In the genomic region with DNA sequence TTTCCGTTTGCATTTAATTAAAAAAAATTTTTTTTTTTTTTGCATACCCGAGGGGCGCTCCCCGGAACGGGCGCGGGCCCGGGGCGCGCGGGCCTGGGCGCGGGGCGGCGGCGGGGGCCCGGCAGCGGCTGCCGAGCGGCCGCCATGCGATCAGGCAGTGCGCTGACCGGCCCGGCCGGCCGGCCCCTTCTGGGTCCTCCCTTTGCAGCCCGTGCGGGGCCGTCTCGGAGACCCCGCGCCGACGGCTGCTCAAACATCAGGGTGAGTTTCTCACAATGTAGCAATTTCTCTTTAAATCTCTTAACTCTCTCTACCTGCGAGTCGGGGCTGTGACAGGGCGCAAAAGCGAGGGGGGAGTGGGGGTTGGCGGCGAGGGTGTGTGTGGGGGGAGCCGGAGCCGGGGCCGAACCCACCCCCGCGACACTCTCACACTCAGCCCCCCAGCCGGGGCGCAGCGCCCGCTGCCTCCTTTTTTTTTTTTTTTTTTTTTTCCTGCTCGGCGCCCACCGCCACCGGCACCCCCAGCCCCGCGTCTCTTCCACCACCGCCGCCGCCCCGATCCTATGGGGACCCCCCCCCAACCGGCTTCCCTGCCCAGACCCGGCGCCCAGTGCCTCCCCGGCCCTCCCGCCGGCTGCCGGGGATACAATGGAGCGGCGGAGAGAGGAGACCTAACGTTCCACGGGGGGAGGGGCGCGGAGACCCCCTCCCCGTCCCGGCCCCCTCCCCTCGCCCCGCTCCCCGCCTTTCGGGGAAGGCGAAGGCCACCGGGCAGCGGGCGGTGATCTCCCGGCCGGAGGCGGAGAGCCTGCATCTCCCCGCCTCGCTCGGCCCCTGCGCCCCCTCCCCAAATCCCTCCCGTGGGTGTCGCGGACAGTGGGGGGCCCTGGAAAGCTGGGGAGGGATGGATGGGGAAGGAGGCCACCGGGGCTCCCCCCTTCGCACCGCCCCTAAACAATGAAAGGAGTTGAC, we compare ENCODE assay signal across 8 cellular contexts. TPM values are rescaled to one million over a fixed set of nuclear protein-coding genes. Genes with fewer than 3 reads are reported as not detected.
A peak's percentile ranks its signal among the peaks of the same experiment; 100 is the strongest.
DNase-seq lines count a peak whose midpoint lies in the region; ATAC-seq, FAIRE-seq and TF ChIP-seq lines count a peak whose summit lies in the region.

A gene (plus strand): TSS at position 227 of the 972 bp plus-strand sequence. CDS start 64,441 bp downstream, outside the sequence.

- H3K9me3 ChIP-seq in MG63 = no peaks in the 10 kb centered on the region

- peak; percentile 84 for DNase-seq in G401 (ENCODE audit: low spot score)
- peak; percentile 63 for DNase-seq in H54 (ENCODE audit: insufficient read length, low spot score)
- peak; percentile 83 for DNase-seq in MG63
- DNase-seq in activated naive CD4-positive, alpha-beta T cell treated with anti-CD3 and anti-CD28 coated beads, Interleukin-2, amount 50 U/mL, for 72 hours (ENCODE audit: low spot score in 2 of 2) = peak; percentile 75 to 88
- peak; percentile 88 for DNase-seq in glomerular visceral epithelial cell (ENCODE audit: extremely low spot score)
- no peak for DNase-seq in omental fat pad (ENCODE audit: low spot score)

- peaks cover 8% of the 10 kb centered on the region for H3K36me3 ChIP-seq in MG63

- peaks cover 0 to 10% of the 10 kb centered on the region in 2 donors for H3K36me3 Mint-ChIP-seq in activated naive CD4-positive, alpha-beta T cell treated with anti-CD3 and anti-CD28 coated beads, Interleukin-2, amount 50 U/mL, for 72 hours

- H3K27ac Mint-ChIP-seq in activated naive CD4-positive, alpha-beta T cell treated with anti-CD3 and anti-CD28 coated beads, Interleukin-2, amount 50 U/mL, for 72 hours = peak within 1 kb of the TSS; percentile 85 to 98

- peak within 1 kb of the TSS; percentile 100 for H3K4me3 ChIP-seq in MG63

- peak; percentile 52 for ATAC-seq in SK-N-SH treated with all-trans-retinoic acid at 6 μM for 48 hours
- ATAC-seq in activated naive CD4-positive, alpha-beta T cell treated with anti-CD3 and anti-CD28 coated beads, Interleukin-2, amount 50 U/mL, for 72 hours = peak; percentile 45 to 72
- ATAC-seq in omental fat pad (ENCODE audit: low FRiP score) = peak; percentile 71

- no peak for TF ChIP-seq POLR2A in H54 (IDR thresholded peaks at IDR 0.05; ENCODE audit: low read depth, low read length)

- TF ChIP-seq CTCF in omental fat pad (IDR thresholded peaks at IDR 0.05) = no peak

- in situ Hi-C loops in G401 (cut with HindIII; ENCODE audit: low sequenced_read_pairs) = no loop called here

- FAIRE-seq in H54 (lab: Jason Lieb, UNC) = no peak

- peak within 1 kb of the TSS; percentile 89 for H3K27ac ChIP-seq in temporal lobe (ENCODE audit: low read depth, low read length)

- peaks cover 0 to 3% of the 10 kb centered on the region in 2 donors for H3K9me3 Mint-ChIP-seq in activated naive CD4-positive, alpha-beta T cell treated with anti-CD3 and anti-CD28 coated beads, Interleukin-2, amount 50 U/mL, for 72 hours

- no peaks in the 10 kb centered on the region for H3K27me3 ChIP-seq in MG63

TF ChIP-seq in SK-N-SH treated with all-trans-retinoic acid at 6 μM for 48 hours, 23 proteins besides CTCF, POLR2A, EP300 and RAD21:
- TF ChIP-seq PPARA (CRISPR knock-in tag; IDR thresholded peaks at IDR 0.05; ENCODE audit: borderline replicate concordance) (no peak), ZC3H10 (CRISPR knock-in tag; IDR thresholded peaks at IDR 0.05) (no peak)

RNA-seq across cellular contexts. Expression of the gene that starts here (rescaled TPM):
- total RNA-seq in G401 (2014; rRNA removed; shearing (Covaris generic)) = 0.10 and 5.7 TPM in 2 replicates
- total RNA-seq in MG63 (2014; rRNA removed; shearing (Covaris generic); ENCODE audit: low replicate concordance) = 0.10 and 0.52 TPM in 2 replicates
- total RNA-seq in activated naive CD4-positive, alpha-beta T cell treated with anti-CD3 and anti-CD28 coated beads, Interleukin-2, amount 50 U/mL, for 72 hours = 10 to 100 TPM; 13.3 to 26.3 TPM
- total RNA-seq in omental fat pad (10 to 100 TPM in 1 of 4 donors, 1 to 10 TPM in 3; 3.2 to 20.3 (median 6.8) TPM), temporal lobe (3.7 TPM)

Comparison
In these comparisons a context has a peak if more than half of its experiments do, and no peak if none do; other contexts are left out.
1. Peak in DNase-seq and H3K4me3 ChIP-seq in MG63; RNA of the gene not detected or under 1 TPM.